Comparison of ENCODE assay signal across 9 cellular contexts in the genomic region with DNA sequence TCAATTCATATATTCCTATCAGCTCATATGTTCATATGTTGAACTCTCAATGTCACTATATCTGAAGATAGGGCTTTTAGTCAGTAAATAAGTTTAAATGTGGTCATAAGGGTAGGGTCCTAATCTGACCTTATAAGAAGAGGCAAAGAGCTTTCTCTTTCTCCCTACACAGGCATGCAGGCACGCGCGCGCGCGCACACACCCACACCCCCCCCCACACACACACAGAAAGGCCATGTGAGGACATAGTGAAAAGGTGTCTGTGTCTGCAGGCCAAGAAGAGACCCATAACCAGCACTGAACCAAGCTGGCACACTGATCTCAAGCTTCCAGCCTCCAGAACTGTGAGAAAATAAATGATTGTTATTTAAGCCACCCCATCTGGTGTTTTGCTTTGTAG.
"Had no signal": no experiment of that assay in that cellular context is flagged by ENCODE, and none has a peak within 500 bp of the region (broad histone marks: within the 10 kb centered on the region; RNA-seq: fewer than 3 reads in every experiment).

No MANE protein-coding gene starts in this region.

- H3K27ac Mint-ChIP-seq: HFFc6 had no signal

- H3K36me3 ChIP-seq: HAP-1 had no signal

- H3K4me1 ChIP-seq: HAP-1 had no signal

- H3K9me3 Mint-ChIP-seq: HFFc6 had no signal

- H3K4me3 ChIP-seq: GM23248, HAP-1, K562 had no signal

- ATAC-seq: HCT116, K562 had no signal

- H3K27ac ChIP-seq: GM23248 had no signal

- DNase-seq: GM23248, GOT3, H7, HFFc6, IMR-90, KG1 had no signal

- H3K4me3 Mint-ChIP-seq: HFFc6 had no signal

- H3K9me3 ChIP-seq: HAP-1 had no signal
